ENCODE assay signal across 8 cellular contexts in the genomic region with DNA sequence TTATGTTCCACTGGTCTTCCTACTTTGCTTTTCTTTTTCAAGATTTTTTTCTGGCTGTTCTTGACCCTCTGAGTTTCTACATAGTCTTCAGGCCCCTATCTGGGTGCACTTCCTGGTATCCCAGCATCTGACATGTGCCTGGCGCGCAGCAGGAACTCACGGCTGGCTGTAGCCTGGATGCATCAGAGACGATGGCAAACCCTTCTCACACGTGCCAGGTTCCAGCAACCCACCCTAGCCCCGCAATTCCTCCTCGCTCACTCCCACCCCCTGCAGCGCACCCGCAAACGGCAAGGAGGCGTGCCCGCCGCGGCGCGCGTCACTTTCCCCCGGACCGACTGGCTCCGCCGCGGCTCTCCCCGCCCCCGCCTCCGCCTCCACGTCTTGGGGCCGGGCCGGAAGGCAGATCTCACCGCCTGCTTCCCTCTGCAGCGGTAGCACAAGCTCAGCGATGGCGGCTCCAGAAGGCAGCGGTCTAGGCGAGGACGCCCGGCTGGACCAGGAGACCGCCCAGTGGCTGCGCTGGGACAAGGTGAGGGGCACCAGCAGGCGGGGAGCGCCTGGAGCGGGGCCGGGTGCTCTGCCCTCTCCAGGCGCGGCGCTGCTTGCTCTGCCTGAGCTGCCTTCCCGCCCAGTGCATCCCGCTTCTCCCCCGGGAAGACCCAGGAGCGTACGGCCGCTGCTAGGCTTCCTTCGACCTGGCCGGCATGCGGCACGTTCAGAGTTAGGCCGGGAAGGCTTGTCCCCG. TPM values are rescaled to one million over a fixed set of nuclear protein-coding genes. Genes with fewer than 3 reads are reported as not detected.
DNase-seq lines count a peak whose midpoint lies in the region; ATAC-seq, FAIRE-seq and TF ChIP-seq lines count a peak whose summit lies in the region.

Gene PGM2 (plus strand): TSS at position 405 of the 748 bp plus-strand sequence. CDS start 47 bp downstream, at position 452.

- H3K27me3 ChIP-seq in DOHH2 (ENCODE audit: control insufficient read depth, low read length): no peaks in the 10 kb centered on the region

- H3K9me3 ChIP-seq in DOHH2 (ENCODE audit: control insufficient read depth, insufficient read depth, low read length): no peaks in the 10 kb centered on the region

- no peaks in the 10 kb centered on the region for H3K9me3 Mint-ChIP-seq in activated T-helper 17 cell treated with anti-CD3 and anti-CD28 coated beads, Interleukin-2, amount 50 U/mL, for 72 hours
- H3K9me3 Mint-ChIP-seq in nephron: no peaks in the 10 kb centered on the region
- H3K9me3 Mint-ChIP-seq in stimulated activated naive CD8-positive, alpha-beta T cell treated with anti-CD3 and anti-CD28 coated beads, Interleukin-15, amount 100 ng/mL, for 72 hours: no peaks in the 10 kb centered on the region

- no peaks in the 10 kb centered on the region for H4K20me1 ChIP-seq in DOHH2 (ENCODE audit: control insufficient read depth, insufficient read depth, low read depth, low read length)

- H3K36me3 ChIP-seq in DOHH2 (ENCODE audit: control insufficient read depth, low read length): peaks cover 31% of the 10 kb centered on the region

- peaks cover 27% of the 10 kb centered on the region for H3K4me1 Mint-ChIP-seq in activated T-helper 17 cell treated with anti-CD3 and anti-CD28 coated beads, Interleukin-2, amount 50 U/mL, for 72 hours
- peaks cover 28% of the 10 kb centered on the region for H3K4me1 Mint-ChIP-seq in nephron
- H3K4me1 Mint-ChIP-seq in stimulated activated naive CD8-positive, alpha-beta T cell treated with anti-CD3 and anti-CD28 coated beads, Interleukin-15, amount 100 ng/mL, for 72 hours: peaks cover 46% of the 10 kb centered on the region

- peak within 1 kb of the TSS; percentile 87 for H3K4me2 ChIP-seq in DOHH2 (ENCODE audit: low read length)

- H3K4me3 Mint-ChIP-seq in activated T-helper 17 cell treated with anti-CD3 and anti-CD28 coated beads, Interleukin-2, amount 50 U/mL, for 72 hours: peak within 1 kb of the TSS; percentile 97
- H3K4me3 Mint-ChIP-seq in nephron: peak within 1 kb of the TSS; percentile 86 to 93 (median 91)
- peak within 1 kb of the TSS; percentile 89 to 92 for H3K4me3 Mint-ChIP-seq in stimulated activated naive CD8-positive, alpha-beta T cell treated with anti-CD3 and anti-CD28 coated beads, Interleukin-15, amount 100 ng/mL, for 72 hours

- H3K27ac ChIP-seq in DOHH2 (ENCODE audit: low read depth, low read length): peak within 1 kb of the TSS; percentile 62

- no peak for FAIRE-seq in RCC 7860 (lab: Jason Lieb, UNC)

- DNase-seq in KG1 (lab: John Stamatoyannopoulos, UW) (peak; percentile 87), RCC 7860 (ENCODE audit: low spot score) (peak; percentile 67), fibroblast of pulmonary artery (ENCODE audit: low read depth) (peak; percentile 78)
- peak; percentile 87 to 90 for DNase-seq in stimulated activated naive CD8-positive, alpha-beta T cell treated with anti-CD3 and anti-CD28 coated beads, Interleukin-15, amount 100 ng/mL, for 72 hours

- no peaks in the 10 kb centered on the region for H3K9me2 ChIP-seq in DOHH2 (replicated peaks; ENCODE audit: control insufficient read depth, low read length)

- H3K4me3 ChIP-seq in DOHH2 (ENCODE audit: low read length): peak within 1 kb of the TSS; percentile 98
- H3K4me3 ChIP-seq in fibroblast of pulmonary artery (replicated peaks; ENCODE audit: low read depth, low read length): peak within 1 kb of the TSS; percentile 85

- no peak for TF ChIP-seq CTCF in DOHH2 (IDR thresholded peaks at IDR 0.05; ENCODE audit: low read depth, low read length, poor library complexity, severe bottlenecking)
- no peak for TF ChIP-seq CTCF in fibroblast of pulmonary artery (IDR thresholded peaks at IDR 0.05; ENCODE audit: low read length, missing control alignments)
- TF ChIP-seq CTCF in nephron (IDR thresholded peaks at IDR 0.05; ENCODE audit: unreplicated experiment in 3 of 3): peak in 1 of 3 experiments; percentile 24

- peaks cover 36% of the 10 kb centered on the region for H3K36me3 Mint-ChIP-seq in activated T-helper 17 cell treated with anti-CD3 and anti-CD28 coated beads, Interleukin-2, amount 50 U/mL, for 72 hours (ENCODE audit: low read depth)
- H3K36me3 Mint-ChIP-seq in nephron (ENCODE audit: low read depth): peaks cover 17% of the 10 kb centered on the region

- H3K27ac Mint-ChIP-seq in activated T-helper 17 cell treated with anti-CD3 and anti-CD28 coated beads, Interleukin-2, amount 50 U/mL, for 72 hours: peak within 1 kb of the TSS; percentile 95
- peak within 1 kb of the TSS; percentile 51 to 84 (median 80) for H3K27ac Mint-ChIP-seq in nephron
- H3K27ac Mint-ChIP-seq in stimulated activated naive CD8-positive, alpha-beta T cell treated with anti-CD3 and anti-CD28 coated beads, Interleukin-15, amount 100 ng/mL, for 72 hours: peak within 1 kb of the TSS; percentile 96 to 97

- peaks cover 29% of the 10 kb centered on the region for H3K79me2 ChIP-seq in DOHH2 (ENCODE audit: control insufficient read depth, low read length)

- H3K4me1 ChIP-seq in DOHH2 (ENCODE audit: control insufficient read depth, low read length): peaks cover 20% of the 10 kb centered on the region

- ATAC-seq in GM21723 (IDR thresholded peaks at IDR 0.05; ENCODE audit: unreplicated experiment): peak; percentile 97
- peak; percentile 97 for ATAC-seq in activated T-helper 17 cell treated with anti-CD3 and anti-CD28 coated beads, Interleukin-2, amount 50 U/mL, for 72 hours (replicated peaks)
- peak; percentile 99 for ATAC-seq in stimulated activated naive CD8-positive, alpha-beta T cell treated with anti-CD3 and anti-CD28 coated beads, Interleukin-15, amount 100 ng/mL, for 72 hours

- H3K27me3 Mint-ChIP-seq in activated T-helper 17 cell treated with anti-CD3 and anti-CD28 coated beads, Interleukin-2, amount 50 U/mL, for 72 hours: no peaks in the 10 kb centered on the region
- no peaks in the 10 kb centered on the region for H3K27me3 Mint-ChIP-seq in nephron (ENCODE audit: low read depth)
- H3K27me3 Mint-ChIP-seq in stimulated activated naive CD8-positive, alpha-beta T cell treated with anti-CD3 and anti-CD28 coated beads, Interleukin-15, amount 100 ng/mL, for 72 hours: no peaks in the 10 kb centered on the region

- H3F3A ChIP-seq in DOHH2 (ENCODE audit: control insufficient read depth, insufficient read depth): no peaks in the 10 kb centered on the region

RNA-seq across cellular contexts. Expression of gene PGM2, which starts in this region (rescaled TPM):
- total RNA-seq in activated T-helper 17 cell treated with anti-CD3 and anti-CD28 coated beads, Interleukin-2, amount 50 U/mL, for 72 hours: 10 to 100 TPM; 42.2 to 67.0 TPM

Comparison
In these comparisons a context has a peak if more than half of its experiments do, and no peak if none do; other contexts are left out.
1. Peak in every context shown above with its lines: DNase-seq, ATAC-seq, H3K4me3 ChIP-seq and H3K27ac ChIP-seq.